ENCODE assay signal across 20 cellular contexts in the genomic region with DNA sequence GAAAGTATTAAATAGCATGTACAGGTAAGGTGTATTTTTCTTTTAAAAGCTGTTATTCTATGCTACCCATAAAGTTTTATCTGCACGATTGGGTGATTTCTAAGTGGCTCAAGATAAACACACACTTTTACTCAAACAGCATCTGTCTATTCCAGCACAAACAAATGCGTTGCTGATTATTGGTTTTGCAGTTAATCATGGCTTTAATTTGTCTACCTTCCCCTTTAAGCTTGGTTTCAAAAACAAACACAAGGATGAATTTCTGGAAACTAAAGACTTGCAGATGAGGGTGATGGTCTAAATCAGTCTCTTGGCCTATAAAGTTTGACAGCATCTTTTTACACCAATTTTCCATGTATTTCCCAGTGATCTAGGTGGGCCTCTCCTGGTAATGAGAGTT.
"Had no signal": no experiment of that assay in that cellular context is flagged by ENCODE, and none has a peak within 500 bp of the region (broad histone marks: within the 10 kb centered on the region; RNA-seq: fewer than 3 reads in every experiment).

No MANE protein-coding gene starts in this region.

- ATAC-seq: left cardiac atrium; mucosa of descending colon; naive thymus-derived CD8-positive, alpha-beta T cell had no signal

- H3K4me3 ChIP-seq: heart left ventricle, mucosa of descending colon, right atrium auricular region, skin epidermis, tibial nerve, uterus had no signal

- H3K27me3 ChIP-seq: heart left ventricle, right atrium auricular region, tibial nerve, uterus had no signal

- H3K36me3 ChIP-seq: right atrium auricular region, tibial nerve, uterus had no signal

- H3K27ac ChIP-seq: right atrium auricular region, uterus had no signal

- DNase-seq: activated CD4-positive, alpha-beta T cell treated with anti-CD3 and anti-CD28 coated beads, Interleukin-2, amount 10 ng/mL, durations not matched to agents 7 days and 5 days; activated CD8-positive, alpha-beta memory T cell treated with anti-CD3 and anti-CD28 coated beads for 24 hours; activated naive CD4-positive, alpha-beta T cell; activated naive CD8-positive, alpha-beta T cell treated with anti-CD3 and anti-CD28 coated beads, Interleukin-2, amount 10 ng/mL, durations not matched to agents 7 days and 5 days; cortex of kidney; effector CD4-positive, alpha-beta T cell; heart left ventricle; left cardiac atrium; mammary epithelial cell; mucosa of descending colon; naive thymus-derived CD8-positive, alpha-beta T cell; nucleus accumbens; stimulated activated CD4-positive, alpha-beta T cell treated with anti-CD3 and anti-CD28 coated beads, Interleukin-4, amount 100 ng/mL, for 4 hours; stimulated activated CD8-positive, alpha-beta memory T cell treated with anti-CD3 and anti-CD28 coated beads, Interleukin-4, amount 100 ng/mL, for 48 hours; stimulated activated naive CD4-positive, alpha-beta T cell treated with Interleukin-2 at 50 U/mL for 16 hours; substantia nigra; uterus had no signal

- H3K9me3 ChIP-seq: heart left ventricle, mucosa of descending colon, right atrium auricular region, tibial nerve, uterus had no signal
